14 cellular contexts compared by ENCODE assay signal in genomic region chr2:36287363-36288275, GRCh38.
DNase-seq lines count a peak whose midpoint lies in the region; ATAC-seq lines count a peak whose summit lies in the region.
"Had no signal": no experiment of that assay in that cellular context is flagged by ENCODE, and none has a peak within 500 bp of the region (broad histone marks: within the 10 kb centered on the region; RNA-seq: fewer than 3 reads in every experiment).

No MANE protein-coding gene starts in this region.

- DNase-seq in activated CD8-positive, alpha-beta memory T cell treated with anti-CD3 and anti-CD28 coated beads, Interleukin-2, amount 50 U/mL, for 24 hours (ENCODE audit: extremely low read depth): peak; percentile 5
- DNase-seq in activated CD8-positive, alpha-beta memory T cell treated with anti-CD3 and anti-CD28 coated beads, Interleukin-2, amount 50 U/mL, for 48 hours: no peak
- DNase-seq in dedifferentiated amniotic fluid mesenchymal stem cell (ENCODE audit: extremely low spot score) (peak; percentile 19), mesenteric fat pad (ENCODE audit: low spot score) (no peak)
- DNase-seq in stimulated activated CD8-positive, alpha-beta memory T cell treated with anti-CD3 and anti-CD28 coated beads, Interleukin-4, amount 100 ng/mL, for 24 hours (ENCODE audit: low read depth): peak; percentile 2
- DNase-seq: activated CD8-positive, alpha-beta memory T cell treated with anti-CD3 and anti-CD28 coated beads, Interleukin-2, amount 10 ng/mL, durations not matched to agents 7 days and 5 days; glutamatergic neuron; left ventricle myocardium superior; NCI-H1105 treated with DMSO at 0.1 percent for 48 hours; NCI-H82; pancreas had no signal

- peak; percentile 59 for ATAC-seq in HG03432 (IDR thresholded peaks at IDR 0.05; ENCODE audit: unreplicated experiment)
- ATAC-seq in HG02571 (IDR thresholded peaks at IDR 0.05; ENCODE audit: unreplicated experiment): no peak
- no peak for ATAC-seq in GM19455 (IDR thresholded peaks at IDR 0.05; ENCODE audit: unreplicated experiment)
- ATAC-seq: activated CD8-positive, alpha-beta memory T cell treated with anti-CD3 and anti-CD28 coated beads, Interleukin-2, amount 10 ng/mL, durations not matched to agents 7 days and 5 days; left ventricle myocardium superior; pancreas had no signal

Comparison
In these comparisons a context has a peak if more than half of its experiments do, and no peak if none do; other contexts are left out.
1. DNase-seq: peak in activated CD8-positive, alpha-beta memory T cell treated with anti-CD3 and anti-CD28 coated beads, Interleukin-2, amount 50 U/mL, for 24 hours (single experiment), dedifferentiated amniotic fluid mesenchymal stem cell (single experiment) and stimulated activated CD8-positive, alpha-beta memory T cell treated with anti-CD3 and anti-CD28 coated beads, Interleukin-4, amount 100 ng/mL, for 24 hours (single experiment); none in activated CD8-positive, alpha-beta memory T cell treated with anti-CD3 and anti-CD28 coated beads, Interleukin-2, amount 50 U/mL, for 48 hours (single experiment) and mesenteric fat pad (single experiment).